Comparison of ENCODE assay signal across 9 cellular contexts in genomic region chr16:79426663-79427062, GRCh38.
"Had no signal": no experiment of that assay in that cellular context is flagged by ENCODE, and none has a peak within 500 bp of the region (broad histone marks: within the 10 kb centered on the region; RNA-seq: fewer than 3 reads in every experiment).

No MANE protein-coding gene starts in this region.

- H3K9ac ChIP-seq: GM23248 had no signal

- H3K27ac ChIP-seq: GM23248 had no signal

- H3K4me3 ChIP-seq: GM23248, HAP-1, K562 had no signal

- DNase-seq: GM23248, GOT3, H7, HFFc6, IMR-90, KG1 had no signal

- H3K36me3 ChIP-seq: HAP-1 had no signal

- H3K4me3 Mint-ChIP-seq: HFFc6 had no signal

- H2AFZ ChIP-seq: GM23248 had no signal

- ATAC-seq: HCT116, K562 had no signal

- H3K27ac Mint-ChIP-seq: HFFc6 had no signal

- H3K9me3 ChIP-seq: HAP-1 had no signal

- H3K4me1 ChIP-seq: HAP-1 had no signal
